16 cellular contexts compared by ENCODE assay signal in the genomic region with DNA sequence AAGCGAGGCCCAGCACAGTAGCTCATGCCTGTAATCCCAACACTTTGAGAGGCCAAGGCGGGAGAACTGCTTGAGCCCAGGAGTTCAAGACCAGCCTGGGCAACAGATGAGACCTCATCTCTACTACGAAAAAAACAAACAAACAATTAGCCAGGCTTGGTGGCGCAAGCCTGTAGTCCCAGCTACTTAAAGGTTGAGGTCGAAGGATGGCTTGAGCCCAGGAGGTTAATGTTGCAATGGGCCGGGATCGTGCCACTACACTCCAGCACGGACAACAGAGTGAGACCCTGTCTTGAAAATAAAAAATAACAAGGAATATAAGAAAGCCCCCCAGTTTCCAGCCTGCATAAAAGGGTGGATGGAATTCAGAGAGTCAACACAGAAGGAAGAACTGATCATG. TPM values are rescaled to one million over a fixed set of nuclear protein-coding genes. Genes with fewer than 3 reads are reported as not detected.
DNase-seq lines count a peak whose midpoint lies in the region; ATAC-seq and TF ChIP-seq lines count a peak whose summit lies in the region.
"Had no signal": no experiment of that assay in that cellular context is flagged by ENCODE, and none has a peak within 500 bp of the region (broad histone marks: within the 10 kb centered on the region; RNA-seq: fewer than 3 reads in every experiment).

No MANE protein-coding gene starts in this region.

- no peak overlapping the region for H3K4me3 ChIP-seq in left ventricle myocardium inferior
- no peak overlapping the region for H3K4me3 ChIP-seq in right atrium auricular region
- no peak overlapping the region for H3K4me3 ChIP-seq in OCI-LY1 (ENCODE audit: low read depth, low read length, poor library complexity, severe bottlenecking)
- H3K4me3 ChIP-seq: colonic mucosa, smooth muscle cell, thoracic aorta had no signal

- H3K4me2 ChIP-seq in OCI-LY1 (ENCODE audit: low read length) = no peak overlapping the region
- H3K4me2 ChIP-seq: smooth muscle cell had no signal

- peaks cover 61% of the 10 kb centered on the region for H3K4me1 Mint-ChIP-seq in endothelial cell (ENCODE audit: unreplicated experiment)
- H3K4me1 Mint-ChIP-seq in stimulated activated naive B cell treated with anti-CD40 and anti-IgM and Interleukin-4, amounts not matched to agents 10 μg/mL and 1 μg/mL and 100 μg/mL, for 72 hours = peaks cover 55 to 78% of the 10 kb centered on the region in 2 donors

- H3K27ac ChIP-seq in left ventricle myocardium inferior (replicated peaks) (peak overlapping the region; percentile 88), right atrium auricular region (no peak overlapping the region), OCI-LY1 (ENCODE audit: low read depth, low read length, poor library complexity, severe bottlenecking) (peak overlapping the region; percentile 75)
- H3K27ac ChIP-seq: colonic mucosa had no signal

- H3K27me3 ChIP-seq in left ventricle myocardium inferior (ENCODE audit: low read depth) (no peaks in the 10 kb centered on the region), right atrium auricular region (no peaks in the 10 kb centered on the region), OCI-LY1 (ENCODE audit: insufficient read depth, low read length) (no peaks in the 10 kb centered on the region)
- H3K27me3 ChIP-seq: colonic mucosa had no signal

- H2AFZ ChIP-seq in OCI-LY1 (ENCODE audit: low read length) = no peak overlapping the region

- no peaks in the 10 kb centered on the region for H3K79me2 ChIP-seq in OCI-LY1 (ENCODE audit: insufficient read depth, low read length)

- H3K9me3 Mint-ChIP-seq in endothelial cell (ENCODE audit: unreplicated experiment) = no peaks in the 10 kb centered on the region
- no peaks in the 10 kb centered on the region for H3K9me3 Mint-ChIP-seq in stimulated activated naive B cell treated with anti-CD40 and anti-IgM and Interleukin-4, amounts not matched to agents 10 μg/mL and 1 μg/mL and 100 μg/mL, for 72 hours

- H3K27me3 Mint-ChIP-seq in endothelial cell (ENCODE audit: unreplicated experiment) = peaks cover 6% of the 10 kb centered on the region
- no peaks in the 10 kb centered on the region for H3K27me3 Mint-ChIP-seq in stimulated activated naive B cell treated with anti-CD40 and anti-IgM and Interleukin-4, amounts not matched to agents 10 μg/mL and 1 μg/mL and 100 μg/mL, for 72 hours
- H3K27me3 Mint-ChIP-seq: progenitor cell of endocrine pancreas had no signal

- H3K9me3 ChIP-seq in left ventricle myocardium inferior (replicated peaks) (no peaks in the 10 kb centered on the region), right atrium auricular region (no peaks in the 10 kb centered on the region), OCI-LY1 (ENCODE audit: low read length) (no peaks in the 10 kb centered on the region)
- H3K9me3 ChIP-seq: colonic mucosa, thoracic aorta had no signal

- no peak overlapping the region for H3K9ac ChIP-seq in OCI-LY1 (ENCODE audit: low read length)

- DNase-seq in left ventricle myocardium inferior (no peak), right atrium auricular region (ENCODE audit: low spot score) (no peak), endothelial cell (ENCODE audit: low spot score) (no peak), left ventricle myocardium superior (no peak), cerebellar nuclear complex (lab: John Stamatoyannopoulos, UW) (no peak)
- DNase-seq in stimulated activated naive B cell treated with anti-CD40 and anti-IgM and Interleukin-4, amounts not matched to agents 10 μg/mL and 1 μg/mL and 100 μg/mL, for 72 hours = no peak
- DNase-seq: activated CD4-positive, alpha-beta T cell treated with anti-CD3 and anti-CD28 coated beads for 1 hour; colonic mucosa; KBM-7; NCI-H2029 treated with DMSO at 0.1 percent for 48 hours; NCI-H446 treated with DMSO at 0.1 percent for 48 hours had no signal

- intact Hi-C loops in left ventricle myocardium inferior (cut with micrococcal nuclease) (no loop called here), left ventricle myocardium superior (cut with micrococcal nuclease) (no loop called here)

- no peak for ATAC-seq in stimulated activated naive B cell treated with anti-CD40 and anti-IgM and Interleukin-4, amounts not matched to agents 10 μg/mL and 1 μg/mL and 100 μg/mL, for 72 hours (replicated peaks)
- ATAC-seq in HG03039 (IDR thresholded peaks at IDR 0.05; ENCODE audit: unreplicated experiment) = no peak
- ATAC-seq in left ventricle myocardium superior = no peak

- H3K4me1 ChIP-seq in left ventricle myocardium inferior (peaks cover 98% of the 10 kb centered on the region), right atrium auricular region (peaks cover 0 to 45% of the 10 kb centered on the region in 2 donors), OCI-LY1 (ENCODE audit: insufficient read depth, low read length, severe bottlenecking) (peaks cover 44% of the 10 kb centered on the region)
- H3K4me1 ChIP-seq: colonic mucosa had no signal

- H3K27ac Mint-ChIP-seq in endothelial cell (ENCODE audit: unreplicated experiment) = peak overlapping the region; percentile 39
- peak overlapping the region; percentile 5 for H3K27ac Mint-ChIP-seq in stimulated activated naive B cell treated with anti-CD40 and anti-IgM and Interleukin-4, amounts not matched to agents 10 μg/mL and 1 μg/mL and 100 μg/mL, for 72 hours
- H3K27ac Mint-ChIP-seq: progenitor cell of endocrine pancreas had no signal

- no peaks in the 10 kb centered on the region for H3F3A ChIP-seq in OCI-LY1 (ENCODE audit: insufficient read depth, low read length)

- peaks cover 41% of the 10 kb centered on the region for H3K36me3 Mint-ChIP-seq in endothelial cell (ENCODE audit: low read depth, unreplicated experiment)
- H3K36me3 Mint-ChIP-seq in stimulated activated naive B cell treated with anti-CD40 and anti-IgM and Interleukin-4, amounts not matched to agents 10 μg/mL and 1 μg/mL and 100 μg/mL, for 72 hours = peaks cover 39 to 58% of the 10 kb centered on the region in 2 donors

- no peaks in the 10 kb centered on the region for H3K9me2 ChIP-seq in OCI-LY1 (ENCODE audit: low read depth, low read length)

- peak overlapping the region; percentile 75 for H3K4me3 Mint-ChIP-seq in endothelial cell (ENCODE audit: unreplicated experiment)
- H3K4me3 Mint-ChIP-seq in stimulated activated naive B cell treated with anti-CD40 and anti-IgM and Interleukin-4, amounts not matched to agents 10 μg/mL and 1 μg/mL and 100 μg/mL, for 72 hours = peak overlapping the region in 1 of 2 donors; percentile 18

- H3K36me3 ChIP-seq in left ventricle myocardium inferior (peaks cover 52% of the 10 kb centered on the region), right atrium auricular region (peaks cover 38% of the 10 kb centered on the region), OCI-LY1 (ENCODE audit: insufficient read depth, low read length) (peaks cover 28% of the 10 kb centered on the region)

- TF ChIP-seq CTCF in left ventricle myocardium inferior (IDR thresholded peaks at IDR 0.05; ENCODE audit: borderline replicate concordance) (no peak), right atrium auricular region (IDR thresholded peaks at IDR 0.05) (no peak), OCI-LY1 (IDR thresholded peaks at IDR 0.05; ENCODE audit: low read length) (no peak), endothelial cell (IDR thresholded peaks at IDR 0.05; ENCODE audit: unreplicated experiment) (no peak)

- H4K20me1 ChIP-seq in OCI-LY1 (ENCODE audit: insufficient read depth, low read length) = no peaks in the 10 kb centered on the region

RNA-seq across cellular contexts. Expression of gene ARHGAP17, which starts 40.3 kb away (rescaled TPM):
- total RNA-seq in left ventricle myocardium inferior (53.7 TPM), right atrium auricular region (10 to 100 TPM; 29.9 to 31.6 TPM), endothelial cell (ENCODE audit: unreplicated experiment) (125 TPM), left ventricle myocardium superior (72.2 TPM)

Comparison
In these comparisons a context has a peak if more than half of its experiments do, and no peak if none do; other contexts are left out.
1. H3K27ac ChIP-seq: peak in left ventricle myocardium inferior (single experiment) and OCI-LY1 (single experiment); none in right atrium auricular region (0 of 2).